ENCODE assay signal across 28 cellular contexts in genomic region chr3:36730965-36731364, GRCh38. TPM values are rescaled to one million over a fixed set of nuclear protein-coding genes. Genes with fewer than 3 reads are reported as not detected.
"Had no signal": no experiment of that assay in that cellular context is flagged by ENCODE, and none has a peak within 500 bp of the region (broad histone marks: within the 10 kb centered on the region; RNA-seq: fewer than 3 reads in every experiment).

No MANE protein-coding gene starts in this region.

- ATAC-seq: activated CD8-positive, alpha-beta memory T cell treated with anti-CD3 and anti-CD28 coated beads, Interleukin-2, amount 10 ng/mL, durations not matched to agents 7 days and 5 days; activated CD8-positive, alpha-beta T cell treated with anti-CD3 and anti-CD28 coated beads, Interleukin-2, amount 10 ng/mL, durations not matched to agents 7 days and 5 days; body of pancreas; foreskin keratinocyte; heart right ventricle; left ventricle myocardium superior; naive thymus-derived CD4-positive, alpha-beta T cell; psoas muscle; stimulated activated naive B cell treated with anti-CD40 and anti-IgM and Interleukin-4, amounts not matched to agents 10 μg/mL and 1 μg/mL and 100 μg/mL, for 72 hours; WTC11 had no signal

- H3K4me1 Mint-ChIP-seq: activated CD8-positive, alpha-beta memory T cell treated with anti-CD3 and anti-CD28 coated beads, Interleukin-2, amount 10 ng/mL, durations not matched to agents 7 days and 5 days; naive thymus-derived CD4-positive, alpha-beta T cell; stimulated activated naive B cell treated with anti-CD40 and anti-IgM and Interleukin-4, amounts not matched to agents 10 μg/mL and 1 μg/mL and 100 μg/mL, for 72 hours; WTC11 had no signal

- H3K36me3 Mint-ChIP-seq: activated CD8-positive, alpha-beta memory T cell treated with anti-CD3 and anti-CD28 coated beads, Interleukin-2, amount 10 ng/mL, durations not matched to agents 7 days and 5 days; activated naive CD8-positive, alpha-beta T cell; naive thymus-derived CD4-positive, alpha-beta T cell; stimulated activated naive B cell treated with anti-CD40 and anti-IgM and Interleukin-4, amounts not matched to agents 10 μg/mL and 1 μg/mL and 100 μg/mL, for 72 hours; WTC11 had no signal

- FAIRE-seq: colon, islet of Langerhans had no signal

- H3K4me3 Mint-ChIP-seq: activated CD8-positive, alpha-beta memory T cell treated with anti-CD3 and anti-CD28 coated beads, Interleukin-2, amount 10 ng/mL, durations not matched to agents 7 days and 5 days; activated CD8-positive, alpha-beta T cell treated with anti-CD3 and anti-CD28 coated beads, Interleukin-2, amount 10 ng/mL, durations not matched to agents 7 days and 5 days; activated naive CD8-positive, alpha-beta T cell; naive thymus-derived CD4-positive, alpha-beta T cell; neural crest cell; stimulated activated naive B cell treated with anti-CD40 and anti-IgM and Interleukin-4, amounts not matched to agents 10 μg/mL and 1 μg/mL and 100 μg/mL, for 72 hours; T-helper 1 cell treated with Interleukin-12 subunit alpha and Interleukin-12 subunit beta and Interleukin-4 antibody, amounts not matched to agents 30 μg/mL and 1 μg/mL, for 36 hours; WTC11 had no signal

- H3K27ac Mint-ChIP-seq: activated CD8-positive, alpha-beta memory T cell treated with anti-CD3 and anti-CD28 coated beads, Interleukin-2, amount 10 ng/mL, durations not matched to agents 7 days and 5 days; activated CD8-positive, alpha-beta T cell treated with anti-CD3 and anti-CD28 coated beads, Interleukin-2, amount 10 ng/mL, durations not matched to agents 7 days and 5 days; activated naive CD8-positive, alpha-beta T cell; naive thymus-derived CD4-positive, alpha-beta T cell; stimulated activated naive B cell treated with anti-CD40 and anti-IgM and Interleukin-4, amounts not matched to agents 10 μg/mL and 1 μg/mL and 100 μg/mL, for 72 hours; T-helper 1 cell treated with Interleukin-12 subunit alpha and Interleukin-12 subunit beta and Interleukin-4 antibody, amounts not matched to agents 30 μg/mL and 1 μg/mL, for 36 hours; WTC11 had no signal

- H3K9me3 Mint-ChIP-seq: naive thymus-derived CD4-positive, alpha-beta T cell; neural crest cell; stimulated activated naive B cell treated with anti-CD40 and anti-IgM and Interleukin-4, amounts not matched to agents 10 μg/mL and 1 μg/mL and 100 μg/mL, for 72 hours; T-helper 1 cell treated with Interleukin-12 subunit alpha and Interleukin-12 subunit beta and Interleukin-4 antibody, amounts not matched to agents 30 μg/mL and 1 μg/mL, for 36 hours; WTC11 had no signal

- DNase-seq: activated CD4-positive, alpha-beta T cell treated with anti-CD3 and anti-CD28 coated beads, Interleukin-2, amount 50 U/mL, for 1 hour; activated CD8-positive, alpha-beta memory T cell treated with anti-CD3 and anti-CD28 coated beads, Interleukin-2, amount 10 ng/mL, durations not matched to agents 7 days and 5 days; activated CD8-positive, alpha-beta T cell treated with anti-CD3 and anti-CD28 coated beads, Interleukin-2, amount 10 ng/mL, durations not matched to agents 7 days and 5 days; activated naive CD4-positive, alpha-beta T cell treated with Interleukin-2 at 50 U/mL for 16 hours; activated T-cell treated with anti-CD3 and anti-CD28 coated beads, Interleukin-2, amount 50 U/mL, for 48 hours; adrenal gland; aorta; dermis blood vessel endothelial cell; effector CD4-positive, alpha-beta T cell; foreskin keratinocyte; heart right ventricle; left ventricle myocardium superior; mammary epithelial cell; naive thymus-derived CD4-positive, alpha-beta T cell; nucleus accumbens; psoas muscle; stimulated activated CD4-positive, alpha-beta T cell treated with anti-CD3 and anti-CD28 coated beads, Interleukin-15, amount 100 ng/mL, for 24 hours; stimulated activated CD4-positive, alpha-beta T cell treated with anti-CD3 and anti-CD28 coated beads, Interleukin-2, amount 100 ng/mL, for 24 hours; stimulated activated naive B cell treated with anti-CD40 and anti-IgM and Interleukin-4, amounts not matched to agents 10 μg/mL and 1 μg/mL and 100 μg/mL, for 72 hours; T1000; tibial artery had no signal

- H3K27me3 Mint-ChIP-seq: activated naive CD8-positive, alpha-beta T cell had no signal

RNA-seq across cellular contexts. Expression of gene DCLK3, which starts 33.4 kb away (rescaled TPM):
- total RNA-seq: activated CD8-positive, alpha-beta memory T cell treated with anti-CD3 and anti-CD28 coated beads, Interleukin-2, amount 10 ng/mL, durations not matched to agents 7 days and 5 days; activated CD8-positive, alpha-beta T cell treated with anti-CD3 and anti-CD28 coated beads, Interleukin-2, amount 10 ng/mL, durations not matched to agents 7 days and 5 days; body of pancreas; foreskin keratinocyte; mammary epithelial cell; naive thymus-derived CD4-positive, alpha-beta T cell had no signal
- polyA plus RNA-seq: foreskin keratinocyte; mammary epithelial cell; naive thymus-derived CD4-positive, alpha-beta T cell had no signal
